24 cellular contexts compared by ENCODE assay signal in genomic region chr5:130102995-130103394, GRCh38.
"Had no signal": no experiment of that assay in that cellular context is flagged by ENCODE, and none has a peak within 500 bp of the region (broad histone marks: within the 10 kb centered on the region; RNA-seq: fewer than 3 reads in every experiment).

No MANE protein-coding gene starts in this region.

- H3K4me1 ChIP-seq: adrenal gland, ascending aorta, parathyroid adenoma, right atrium auricular region, spleen, testis, transverse colon had no signal

- H2AFZ ChIP-seq: parathyroid adenoma had no signal

- H3K36me3 ChIP-seq: adrenal gland, ascending aorta, right atrium auricular region, spleen, transverse colon had no signal

- H3K9ac ChIP-seq: parathyroid adenoma had no signal

- H3K4me3 ChIP-seq: adrenal gland, ascending aorta, right atrium auricular region, spleen, testis, transverse colon had no signal

- H3K79me2 ChIP-seq: parathyroid adenoma had no signal

- DNase-seq: activated CD4-positive, alpha-beta T cell treated with anti-CD3 and anti-CD28 coated beads for 36 hours; activated CD4-positive, alpha-beta T cell treated with anti-CD3 and anti-CD28 coated beads, Interleukin-2, amount 50 U/mL, for 4 hours; activated CD4-positive, CD25-positive, alpha-beta regulatory T cell; activated CD8-positive, alpha-beta memory T cell treated with anti-CD3 and anti-CD28 coated beads for 24 hours; activated effector memory CD4-positive, alpha-beta T cell treated with Interleukin-2 at 50 U/mL for 16 hours; activated naive CD4-positive, alpha-beta T cell treated with Interleukin-2 at 50 U/mL for 16 hours; adrenal gland; caudate nucleus; cortex of kidney; effector memory CD8-positive, alpha-beta T cell; erythroblast; foreskin fibroblast; head of caudate nucleus; hippocampal formation; left cardiac atrium; midbrain; naive thymus-derived CD4-positive, alpha-beta T cell; spleen; stimulated activated naive CD4-positive, alpha-beta T cell; testis; transverse colon had no signal

- H3K9me3 ChIP-seq: adrenal gland, ascending aorta, right atrium auricular region, spleen, testis, transverse colon had no signal

- ATAC-seq: activated CD4-positive, alpha-beta T cell treated with anti-CD3 and anti-CD28 coated beads for 36 hours; effector memory CD8-positive, alpha-beta T cell; left cardiac atrium; naive thymus-derived CD4-positive, alpha-beta T cell had no signal

- H3K27me3 ChIP-seq: adrenal gland, ascending aorta, right atrium auricular region, spleen, testis, transverse colon had no signal

- H3K27ac ChIP-seq: adrenal gland, ascending aorta, parathyroid adenoma, right atrium auricular region, spleen, testis, transverse colon had no signal
